27 cellular contexts compared by ENCODE assay signal in genomic region chr1:227854189-227854588, GRCh38. TPM values are rescaled to one million over a fixed set of nuclear protein-coding genes. Genes with fewer than 3 reads are reported as not detected.
DNase-seq lines count a peak whose midpoint lies in the region; ATAC-seq and FAIRE-seq lines count a peak whose summit lies in the region.
"Had no signal": no experiment of that assay in that cellular context is flagged by ENCODE, and none has a peak within 500 bp of the region (broad histone marks: within the 10 kb centered on the region; RNA-seq: fewer than 3 reads in every experiment).

No MANE protein-coding gene starts in this region.

- no peak for ATAC-seq in GM19467 (IDR thresholded peaks at IDR 0.05; ENCODE audit: unreplicated experiment)
- ATAC-seq: A549, GM12878 had no signal

- FAIRE-seq in TTC549 (lab: Jason Lieb, UNC) (peak; percentile 70), colon (lab: Jason Lieb, UNC) (peak; percentile 28), frontal cortex (lab: Jason Lieb, UNC) (peak; percentile 10)
- FAIRE-seq: A549, GM12878, GM12892, GM18507 had no signal

- DNase-seq in frontal cortex (ENCODE audit: low spot score in 2 of 2) (no peak), NCI-H1694 (lab: John Stamatoyannopoulos, UW) (no peak), Ammon's horn (ENCODE audit: low spot score) (no peak)
- DNase-seq: AML-193; BE2C; C1 segment of cervical spinal cord; CD4-positive, alpha-beta memory T cell; CD4-positive, CD25-positive, alpha-beta regulatory T cell; CD8-positive, alpha-beta memory T cell; COR-L47; DMS 273 treated with DMSO at 0.1 percent for 48 hours; DMS153; DMS53; DMS79; DND-41; EL; GDM1 had no signal

RNA-seq across cellular contexts. Expression of gene PRSS38, which starts 38.7 kb away (rescaled TPM):
- total RNA-seq in frontal cortex, result not detected
- total RNA-seq: A172; CD4-positive, alpha-beta memory T cell; CD4-positive, CD25-positive, alpha-beta regulatory T cell; CD8-positive, alpha-beta memory T cell; Daoy; G401; GM12878 had no signal
